In genomic region chr7:99081209-99081608, GRCh38 we compare ENCODE assay signal across 13 cellular contexts.
A peak's percentile ranks its signal among the peaks of the same experiment; 100 is the strongest.
DNase-seq lines count a peak whose midpoint lies in the region; ATAC-seq and TF ChIP-seq lines count a peak whose summit lies in the region.
"Had no signal": no experiment of that assay in that cellular context is flagged by ENCODE, and none has a peak within 500 bp of the region (broad histone marks: within the 10 kb centered on the region; RNA-seq: fewer than 3 reads in every experiment).

No MANE protein-coding gene starts in this region.

- in situ Hi-C loops in mammary epithelial cell (cut with MboI; ENCODE audit: low sequenced_read_pairs in 2 of 2) = no loop called here

- no peak overlapping the region for H3K9ac ChIP-seq in mammary epithelial cell (ENCODE audit: insufficient read depth, low read length)

- TF ChIP-seq CTCF in CD14-positive monocyte (IDR thresholded peaks at IDR 0.05) = no peak
- TF ChIP-seq CTCF in GM23338 (conservative IDR thresholded peaks at IDR 0.05; ENCODE audit: low read depth in 2 of 2) = no peak
- TF ChIP-seq CTCF in heart left ventricle (IDR thresholded peaks at IDR 0.05) = no peak
- TF ChIP-seq CTCF in mammary epithelial cell (conservative IDR thresholded peaks at IDR 0.05 in 1 of 2, IDR thresholded peaks at IDR 0.05 in 1 of 2; ENCODE audit: extremely low read depth in 1 of 2, insufficient read depth in 1 of 2, low read depth in 1 of 2, low read length in 2 of 2) = no peak

- H3K27ac ChIP-seq in GM23338 (ENCODE audit: low read depth) (peak overlapping the region; percentile 55; the same call in 1 of the 2 replicates), urinary bladder (ENCODE audit: low read depth) (peak overlapping the region; percentile 23), heart left ventricle (no peak overlapping the region), mammary epithelial cell (ENCODE audit: insufficient read depth, low read depth, low read length) (no peak overlapping the region)
- H3K27ac ChIP-seq: C4-2B had no signal

- H3K4me1 Mint-ChIP-seq in CD14-positive monocyte (peaks cover 52% of the 10 kb centered on the region), GM23338 (peaks cover 15% of the 10 kb centered on the region), memory B cell (peaks cover 22% of the 10 kb centered on the region)

- H3K27me3 Mint-ChIP-seq in CD14-positive monocyte (ENCODE audit: low read depth in 3 of 3) (peaks cover 0 to 2% (median 0%) of the 10 kb centered on the region in 3 donors), GM23338 (ENCODE audit: insufficient read depth, low read depth, poor library complexity) (no peaks in the 10 kb centered on the region), memory B cell (no peaks in the 10 kb centered on the region)
- H3K27me3 Mint-ChIP-seq: IgD-negative memory B cell had no signal

- no peak for TF ChIP-seq POLR2A in heart left ventricle (IDR thresholded peaks at IDR 0.05)

- no peak overlapping the region for H3K4me3 Mint-ChIP-seq in CD14-positive monocyte
- no peak overlapping the region for H3K4me3 Mint-ChIP-seq in GM23338
- no peak overlapping the region for H3K4me3 Mint-ChIP-seq in memory B cell

- H3K36me3 ChIP-seq in GM23338 (ENCODE audit: insufficient read depth) (no peaks in the 10 kb centered on the region), urinary bladder (ENCODE audit: insufficient read depth) (no peaks in the 10 kb centered on the region), heart left ventricle (peaks cover 0 to under 1% (median 0%) of the 10 kb centered on the region in 9 donors), mammary epithelial cell (ENCODE audit: insufficient read depth, low read length) (peaks cover 3% of the 10 kb centered on the region)
- H3K36me3 ChIP-seq: HAP-1 had no signal

- H3K9me2 ChIP-seq in GM23338 (ENCODE audit: insufficient read depth) = no peaks in the 10 kb centered on the region

- intact Hi-C loops in CD14-positive monocyte (cut with micrococcal nuclease) (no loop called here), heart left ventricle (cut with DNase I) (no loop called here), mammary epithelial cell (cut with micrococcal nuclease) (loop anchor here (5.0 kb wide), 1 partner anchor 41 kb away; no protein-coding TSS in a partner anchor)

- H3F3A ChIP-seq in GM23338 (replicated peaks; ENCODE audit: low read depth) = no peaks in the 10 kb centered on the region

- H3K9me3 ChIP-seq in heart left ventricle = peaks cover 0 to 1% (median 0%) of the 10 kb centered on the region in 12 donors
- no peaks in the 10 kb centered on the region for H3K9me3 ChIP-seq in mammary epithelial cell (replicated peaks; ENCODE audit: insufficient read depth, low read length)
- H3K9me3 ChIP-seq: HAP-1 had no signal

- peaks cover 8% of the 10 kb centered on the region for H3K4me1 ChIP-seq in GM23338 (ENCODE audit: insufficient read depth)
- H3K4me1 ChIP-seq in urinary bladder (ENCODE audit: insufficient read depth) = no peaks in the 10 kb centered on the region
- peaks cover 0 to 40% (median 11%) of the 10 kb centered on the region in 12 donors for H3K4me1 ChIP-seq in heart left ventricle
- H3K4me1 ChIP-seq in mammary epithelial cell (ENCODE audit: insufficient read depth, low read length) = peaks cover 10% of the 10 kb centered on the region

- no peak overlapping the region for H3K4me2 ChIP-seq in GM23338
- no peak overlapping the region for H3K4me2 ChIP-seq in mammary epithelial cell (ENCODE audit: insufficient read depth, low read depth, low read length)

- BruUV-seq in mammary epithelial cell (replicated peaks; lab: Mats Ljungman, UMichigan) = no TSS peak

- H3K27ac Mint-ChIP-seq in CD14-positive monocyte (peak overlapping the region in 6 of 7 donors; percentile 25 to 91 (median 62)), GM23338 (no peak overlapping the region), memory B cell (peak overlapping the region; percentile 62)

- dilution Hi-C loops in mammary epithelial cell (cut with HindIII; ENCODE audit: low sequenced_read_pairs) = no loop called here

- H3K36me3 Mint-ChIP-seq in CD14-positive monocyte = peaks cover 18 to 30% of the 10 kb centered on the region in 2 donors
- H3K36me3 Mint-ChIP-seq in GM23338 (ENCODE audit: low read depth) = peaks cover 6% of the 10 kb centered on the region
- peaks cover 14% of the 10 kb centered on the region for H3K36me3 Mint-ChIP-seq in memory B cell

- H3K27me3 ChIP-seq in GM23338 (ENCODE audit: insufficient read depth) = no peaks in the 10 kb centered on the region
- H3K27me3 ChIP-seq in heart left ventricle = no peaks in the 10 kb centered on the region
- H3K27me3 ChIP-seq in mammary epithelial cell (ENCODE audit: insufficient read depth, low read length) = no peaks in the 10 kb centered on the region

- H3K79me2 ChIP-seq in GM23338 (replicated peaks; ENCODE audit: insufficient read depth) (peaks cover 97% of the 10 kb centered on the region), mammary epithelial cell (ENCODE audit: insufficient read depth, low read length) (peaks cover 93% of the 10 kb centered on the region)

- WGBS in urinary bladder = 98% methylated on average over 4 of the region's 4 CpGs
- 89 to 97% (median 95%) methylated on average over 4 of the region's 4 CpGs for WGBS in heart left ventricle, 4 donors
- 89% methylated on average over 4 of the region's 4 CpGs for WGBS in mammary epithelial cell (ENCODE audit: low coverage, missing lambda C conversion rate)

- H3K9me3 Mint-ChIP-seq in CD14-positive monocyte = peaks cover 1 to 8% (median 3%) of the 10 kb centered on the region in 7 donors
- H3K9me3 Mint-ChIP-seq in GM23338 = peaks cover 2% of the 10 kb centered on the region; the same call in 1 of the 3 replicates
- no peaks in the 10 kb centered on the region for H3K9me3 Mint-ChIP-seq in memory B cell
- H3K9me3 Mint-ChIP-seq: IgD-negative memory B cell had no signal

- CTCF ChIA-PET in mammary epithelial cell (lab: Charles Lee; ENCODE audit: low non-redundant PET) = no interaction called here

- ATAC-seq in GM23338 (no peak), memory B cell (ENCODE audit: low read depth) (no peak), heart left ventricle (no peak), left lobe of liver (no peak)

- no peak overlapping the region for H3K4me3 ChIP-seq in GM23338
- no peak overlapping the region for H3K4me3 ChIP-seq in urinary bladder (ENCODE audit: low read depth, low read length)
- H3K4me3 ChIP-seq in heart left ventricle = no peak overlapping the region
- no peak overlapping the region for H3K4me3 ChIP-seq in mammary epithelial cell (replicated peaks in 1 of 3; ENCODE audit: insufficient read depth in 1 of 3, low read depth in 2 of 3, low read length in 3 of 3)
- H3K4me3 ChIP-seq: HAP-1 had no signal

- H4K20me1 ChIP-seq in GM23338 (replicated peaks; ENCODE audit: insufficient read depth) (peaks cover 21% of the 10 kb centered on the region; the same call in 1 of the 2 replicates), mammary epithelial cell (ENCODE audit: insufficient read depth, low read length) (peaks cover 2% of the 10 kb centered on the region)

- DNase-seq in CD14-positive monocyte (ENCODE audit: low spot score) (no peak), GM23338 (ENCODE audit: low spot score) (no peak), memory B cell (ENCODE audit: low spot score in 2 of 2) (no peak), heart left ventricle (no peak), left lobe of liver (ENCODE audit: low spot score) (no peak), mammary epithelial cell (no peak)
- DNase-seq: ACHN, DMS53, GOT3 had no signal

- H2AFZ ChIP-seq in GM23338 (no peak overlapping the region), mammary epithelial cell (ENCODE audit: low read depth, low read length) (no peak overlapping the region)

TF ChIP-seq in GM23338, 12 proteins besides CTCF, POLR2A, EP300 and RAD21 (continues in another document):
- TF ChIP-seq EZH2 (IDR thresholded peaks at IDR 0.05; ENCODE audit: low read depth, unreplicated experiment) = no peak

Comparison
In these comparisons a context has a peak if more than half of its experiments do, and no peak if none do; other contexts are left out.
1. H3K27ac ChIP-seq: peak in GM23338 (single experiment) and urinary bladder (single experiment); none in heart left ventricle (0 of 12) and mammary epithelial cell (single experiment).